9 cellular contexts compared by ENCODE assay signal in the genomic region with DNA sequence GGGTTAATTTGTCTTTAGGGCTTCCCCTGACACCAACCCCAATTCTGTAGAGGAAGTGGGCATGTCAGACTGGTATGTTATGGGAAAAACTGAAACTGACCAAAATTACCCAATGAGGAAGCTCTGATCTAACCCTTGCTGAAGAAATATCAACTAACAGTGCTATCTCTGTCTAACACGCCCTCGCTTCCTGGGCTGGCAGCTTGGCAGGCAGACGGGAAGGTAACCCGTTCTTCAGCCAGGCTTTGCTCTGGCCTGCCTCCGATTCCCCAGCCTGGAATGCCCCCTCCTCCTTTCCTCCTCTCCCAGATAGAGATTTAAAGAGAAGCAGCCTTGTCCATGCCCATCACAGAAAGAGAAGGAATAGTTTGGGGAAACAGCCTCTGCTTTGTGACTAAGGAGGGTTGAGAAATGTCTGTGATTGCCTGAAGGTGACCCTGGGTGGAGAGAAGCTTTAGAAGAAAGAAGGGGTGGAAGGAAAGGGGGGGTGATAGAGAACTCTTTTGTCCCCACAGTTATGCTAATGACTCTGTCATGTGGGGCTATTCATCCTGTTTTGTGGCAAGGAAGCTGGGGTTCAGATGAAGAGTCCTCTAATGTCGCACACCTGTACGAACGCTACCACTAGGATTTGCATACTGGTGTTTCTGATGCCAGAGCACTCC. TPM values are rescaled to one million over a fixed set of nuclear protein-coding genes. Genes with fewer than 3 reads are reported as not detected.
A peak's percentile ranks its signal among the peaks of the same experiment; 100 is the strongest.
DNase-seq lines count a peak whose midpoint lies in the region; ATAC-seq, FAIRE-seq and TF ChIP-seq lines count a peak whose summit lies in the region.
"Had no signal": no experiment of that assay in that cellular context is flagged by ENCODE, and none has a peak within 500 bp of the region (broad histone marks: within the 10 kb centered on the region; RNA-seq: fewer than 3 reads in every experiment).

No MANE protein-coding gene starts in this region.

- no peak overlapping the region for H3K4ac ChIP-seq in H1 (replicated peaks; ENCODE audit: insufficient read length, low read depth, low read length)

- POLR2A ChIA-PET in T-cell (lab: Charles Lee) (interaction anchor here (0.6 to 1.4 kb wide), 4 partner anchors 9 to 90 kb away, joined by 3 to 12 read pairs (median 7); no protein-coding TSS in a partner anchor), H1 (lab: Charles Lee; ENCODE audit: partially characterized antibody) (interaction anchor here (1.0 to 5.6 kb wide), 4 partner anchors 8 to 14 kb away, joined by 3 to 95 read pairs (median 5); partner anchors contain the start of gene HK2)

- H4K91ac ChIP-seq in H1 (replicated peaks; ENCODE audit: insufficient read length, low read length) = no peak overlapping the region

- H2AFZ ChIP-seq in ACC112 (ENCODE audit: low read length, unreplicated experiment) (no peak overlapping the region), H1 (ENCODE audit: low read length) (no peak overlapping the region), neural progenitor cell (replicated peaks) (no peak overlapping the region)

- H3K14ac ChIP-seq in H1 (ENCODE audit: insufficient read length) = no peak overlapping the region

- no peaks in the 10 kb centered on the region for H3K9me3 Mint-ChIP-seq in T-cell
- no peaks in the 10 kb centered on the region for H3K9me3 Mint-ChIP-seq in neural progenitor cell

- H2BK20ac ChIP-seq in H1 (ENCODE audit: low read length) = no peak overlapping the region; the same call in 1 of the 2 replicates

- no peak overlapping the region for H4K5ac ChIP-seq in H1 (ENCODE audit: insufficient read length, low read depth, low read length)

- H3K9ac ChIP-seq in H1 (replicated peaks in 1 of 4; ENCODE audit: extremely low read depth in 1 of 4, low read depth in 3 of 4, low read length in 3 of 4) (0 out of 7 replicates have a peak overlapping the region, but pooled peaks of 1 of the 4 experiments have one; percentile 20), neural progenitor cell (no peak overlapping the region)

- no peak overlapping the region for H2BK12ac ChIP-seq in H1 (ENCODE audit: low read depth, low read length)

- H3K27me3 Mint-ChIP-seq in T-cell (no peaks in the 10 kb centered on the region), neural progenitor cell (ENCODE audit: insufficient read depth, low read depth) (peaks cover 3% of the 10 kb centered on the region)

- H3K4me1 ChIP-seq in ACC112 (ENCODE audit: control insufficient read depth, insufficient read depth, low read length, unreplicated experiment) = peaks cover 58% of the 10 kb centered on the region
- H3K4me1 ChIP-seq in H1 (replicated peaks in 1 of 4; ENCODE audit: control insufficient read depth in 3 of 4, insufficient read depth in 4 of 4, low read length in 3 of 4) = peaks cover 9 to 44% (median 30%) of the 10 kb centered on the region in 4 experiments
- peaks cover 30% of the 10 kb centered on the region for H3K4me1 ChIP-seq in neural progenitor cell

- DNase-seq in GM19239 (ENCODE audit: insufficient read length, low spot score) (peak; percentile 54), T-cell (peak in 33 of 34 experiments; percentile 22 to 74 (median 43)), H1 (ENCODE audit: low read depth in 1 of 2, low spot score in 2 of 2) (no peak), neural progenitor cell (ENCODE audit: low spot score) (peak; percentile 30), DMS153 (lab: John Stamatoyannopoulos, UW) (no peak), HT-29 (ENCODE audit: low spot score) (no peak)

- H3K27ac ChIP-seq in ACC112 (ENCODE audit: low read depth, low read length) = peak overlapping the region; percentile 36
- H3K27ac ChIP-seq in H1 (ENCODE audit: low read depth, low read length) = peak overlapping the region; percentile 63; the same call in 1 of the 2 replicates
- peak overlapping the region; percentile 32 for H3K27ac ChIP-seq in neural progenitor cell
- H3K27ac ChIP-seq: C4-2B had no signal

- peak overlapping the region; percentile 50; the same call in 1 of the 2 replicates for H2BK5ac ChIP-seq in H1 (ENCODE audit: low read depth, low read length)

- no peak for TF ChIP-seq POLR2A in H1 (IDR thresholded peaks at IDR 0.05; ENCODE audit: control extremely low read depth in 1 of 2, low read depth in 2 of 2, low read length in 2 of 2)

- H3F3A ChIP-seq in neural progenitor cell (ENCODE audit: low read depth) = peaks cover 20% of the 10 kb centered on the region

- H2AK5ac ChIP-seq in H1 (ENCODE audit: low read depth, low read length) = no peak overlapping the region

- no peak overlapping the region for H3K18ac ChIP-seq in H1 (ENCODE audit: extremely low read depth, low read length)

- FAIRE-seq in GM19239 (lab: Jason Lieb, UNC) (peak; percentile 52), H1 (lab: Jason Lieb, UNC) (no peak)

- H3K36me3 ChIP-seq in ACC112 (ENCODE audit: insufficient read depth, low read length) (peaks cover 3% of the 10 kb centered on the region; the same call in 1 of the 2 replicates), H1 (ENCODE audit: control insufficient read depth in 2 of 4, insufficient read depth in 4 of 4, low read length in 3 of 4) (peaks cover 3 to 4% (median 3%) of the 10 kb centered on the region in 4 experiments; a peak in 5 of 8 replicates), neural progenitor cell (no peaks in the 10 kb centered on the region)

- H2BK15ac ChIP-seq in H1 (ENCODE audit: low read length) = no peak overlapping the region

- H3K4me3 ChIP-seq in ACC112 (ENCODE audit: low read depth, low read length) (no peak overlapping the region), H1 (ENCODE audit: extremely low read depth in 1 of 4, insufficient read depth in 2 of 4, low read depth in 3 of 4, low read length in 4 of 4) (peak overlapping the region in 1 of 4 experiments; percentile 38; a peak in 2 of 8 replicates), neural progenitor cell (no peak overlapping the region)

- H3K79me2 ChIP-seq in ACC112 (ENCODE audit: control insufficient read depth, insufficient read depth, low read length, unreplicated experiment) = peaks cover 72% of the 10 kb centered on the region
- peaks cover 26 to 99% of the 10 kb centered on the region in 2 experiments for H3K79me2 ChIP-seq in H1 (ENCODE audit: control insufficient read depth in 1 of 2, insufficient read depth in 2 of 2, low read length in 2 of 2)
- peaks cover 99% of the 10 kb centered on the region for H3K79me2 ChIP-seq in neural progenitor cell (ENCODE audit: low read depth)

- H4K20me1 ChIP-seq in H1 (replicated peaks in 1 of 2; ENCODE audit: control insufficient read depth in 1 of 2, insufficient read depth in 2 of 2, low read length in 2 of 2) (peaks cover 9 to 16% of the 10 kb centered on the region in 2 experiments), neural progenitor cell (ENCODE audit: low read depth) (peaks cover 99% of the 10 kb centered on the region)

- H3K23ac ChIP-seq in H1 (ENCODE audit: insufficient read length) = no peak overlapping the region

- H4K8ac ChIP-seq in H1 (ENCODE audit: extremely low read depth, insufficient read depth, low read length) = no peak overlapping the region

- WGBS in H1 (ENCODE audit: extremely low coverage in 1 of 2, insufficient coverage in 1 of 2, insufficient read length in 1 of 2, insufficient replicate concordance in 2 of 2, low coverage in 1 of 2, low lambda C conversion rate in 2 of 2, missing lambda C conversion rate in 1 of 2), 2 experiments = 56% methylated on average over 8 of the region's 8 CpGs; no CpG with 5 or more reads in 1 of the 2 experiments

- no peaks in the 10 kb centered on the region; the same call in 1 of the 2 replicates for H3K23me2 ChIP-seq in H1 (ENCODE audit: low read depth, low read length)

- no peak for TF ChIP-seq EP300 in H1 (IDR thresholded peaks at IDR 0.05; ENCODE audit: borderline replicate concordance in 1 of 2, low read depth in 2 of 2, low read length in 2 of 2)

- H3K4me1 Mint-ChIP-seq in T-cell (peaks cover 74 to 85% (median 81%) of the 10 kb centered on the region in 3 donors), neural progenitor cell (peaks cover 29% of the 10 kb centered on the region)

- TF ChIP-seq CTCF in H1 (IDR thresholded peaks at IDR 0.05; ENCODE audit: control extremely low read depth in 1 of 3, insufficient read depth in 1 of 3, low read depth in 1 of 3, low read length in 3 of 3) (no peak), neural progenitor cell (IDR thresholded peaks at IDR 0.05) (no peak)

- CTCF ChIA-PET in T-cell (lab: Charles Lee) (interaction anchor here (0.8 to 4.6 kb wide), 6 partner anchors 9 to 135 kb away, joined by 3 to 25 read pairs (median 6); partner anchors contain the start of gene HK2 (in 1 of the 2)), H1 (lab: Charles Lee; ENCODE audit: partially characterized antibody) (interaction anchor here (0.8 to 9.9 kb wide), 7 partner anchors 12 to 158 kb away, joined by 3 to 117 read pairs (median 5); partner anchors contain the start of gene HK2)

- H3K4me2 ChIP-seq in H1 (ENCODE audit: insufficient read depth in 1 of 2, low read depth in 2 of 2, low read length in 2 of 2) = peak overlapping the region; percentile 43 to 46
- H3K4me2 ChIP-seq in neural progenitor cell = peak overlapping the region; percentile 51

- peak overlapping the region; percentile 70 to 80 (median 77) for H3K4me3 Mint-ChIP-seq in T-cell
- H3K4me3 Mint-ChIP-seq in neural progenitor cell = no peak overlapping the region

- H3K56ac ChIP-seq in H1 (replicated peaks; ENCODE audit: insufficient read length, low read depth, low read length) = no peak overlapping the region

- ATAC-seq in HG03175 (IDR thresholded peaks at IDR 0.05; ENCODE audit: unreplicated experiment) (peak; percentile 86), T-cell (replicated peaks in 1 of 4) (peak; percentile 82 to 92 (median 86))

- H2BK120ac ChIP-seq in H1 (replicated peaks; ENCODE audit: low read depth, low read length) = no peak overlapping the region

- no peak for TF ChIP-seq RAD21 in H1 (IDR thresholded peaks at IDR 0.05 in 1 of 2, conservative IDR thresholded peaks at IDR 0.05 in 1 of 2; ENCODE audit: low read depth in 2 of 2, low read length in 2 of 2)

- no peaks in the 10 kb centered on the region for H3K9me3 ChIP-seq in H1 (ENCODE audit: insufficient read depth in 2 of 2, low read depth in 1 of 2, low read length in 1 of 2)
- no peaks in the 10 kb centered on the region for H3K9me3 ChIP-seq in neural progenitor cell (ENCODE audit: low read depth)

- H3K27me3 ChIP-seq in ACC112 (ENCODE audit: insufficient read depth, low read length) (no peaks in the 10 kb centered on the region), H1 (replicated peaks in 1 of 4; ENCODE audit: control insufficient read depth in 3 of 4, extremely low read depth in 1 of 4, insufficient read depth in 3 of 4, low read length in 3 of 4) (no peaks in the 10 kb centered on the region), neural progenitor cell (no peaks in the 10 kb centered on the region)

- peak overlapping the region; percentile 98 to 99 for H3K27ac Mint-ChIP-seq in T-cell
- H3K27ac Mint-ChIP-seq in neural progenitor cell = no peak overlapping the region

- H3K36me3 Mint-ChIP-seq in T-cell (peaks cover 3% of the 10 kb centered on the region), neural progenitor cell (peaks cover 20% of the 10 kb centered on the region)

- H3K79me1 ChIP-seq in H1 (ENCODE audit: low read depth, low read length) = peaks cover 18% of the 10 kb centered on the region

RNA-seq across cellular contexts. Expression of gene HK2, which starts 15.4 kb away (rescaled TPM):
- 10 to 100 TPM in 3 of 5 donors, 1 to 10 TPM in 2; 8.6 to 14.4 (median 10.6) TPM for total RNA-seq in T-cell
- total RNA-seq in H1 (2021; fragmentation: NEBNext Ultra II Directional; extraction: Animal tissue kit (Norgen Biotek cat#: 25700)) = 61.0 and 61.9 TPM in 2 replicates
- 22.1 and 33.1 TPM in 2 replicates for polyA plus RNA-seq in H1 (2011; rRNA removed)
- 38.9 TPM for polyA plus RNA-seq in H1 (2011; cell fraction: cytosol; rRNA removed)
- polyA plus RNA-seq in H1 (2011; cell fraction: nucleus; rRNA removed) = 53.3 TPM
- 39.9 to 47.1 TPM (median 45.6 TPM) in 4 replicates for polyA plus RNA-seq in H1 (2012, experiment 1 of 2)
- 7.5 TPM for polyA plus RNA-seq in H1 (2012, experiment 2 of 2)
- polyA plus RNA-seq in H1 (2013, experiment 1 of 2) = 20.1 TPM
- polyA plus RNA-seq in H1 (2013, experiment 2 of 2) = 17.7 TPM
- polyA minus RNA-seq in H1 (2011; rRNA and poly(A)+ RNA removed) = 105 and 109 TPM in 2 replicates
- 61.6 TPM for polyA minus RNA-seq in H1 (2011; cell fraction: cytosol; rRNA and poly(A)+ RNA removed)
- polyA minus RNA-seq in H1 (2011; cell fraction: nucleus; rRNA and poly(A)+ RNA removed) = 53.2 TPM
- 61.8 and 72.1 TPM in 2 replicates for total RNA-seq in neural progenitor cell (ENCODE audit: low replicate concordance)
- total RNA-seq in HT-29 (2014; rRNA removed; shearing (Covaris generic)) = 12.7 and 23.7 TPM in 2 replicates

Comparison
In these comparisons a context has a peak if more than half of its experiments do, and no peak if none do; other contexts are left out.
1. DNase-seq: peak in GM19239 (single experiment), T-cell (33 of 34) and neural progenitor cell (single experiment); none in H1 (0 of 2), DMS153 (single experiment) and HT-29 (single experiment).
2. Peak in every context shown above with its lines, with median percentiles within 50 percentile points of each other: H3K27ac ChIP-seq.